In genomic region chr13:51275101-51275500, GRCh38 we compare ENCODE assay signal across 19 cellular contexts. TPM values are rescaled to one million over a fixed set of nuclear protein-coding genes. Genes with fewer than 3 reads are reported as not detected.
DNase-seq lines count a peak whose midpoint lies in the region; ATAC-seq and TF ChIP-seq lines count a peak whose summit lies in the region.
"Had no signal": no experiment of that assay in that cellular context is flagged by ENCODE, and none has a peak within 500 bp of the region (broad histone marks: within the 10 kb centered on the region; RNA-seq: fewer than 3 reads in every experiment).

No MANE protein-coding gene starts in this region.

- H3K27ac ChIP-seq in right atrium auricular region = no peak overlapping the region
- H3K27ac ChIP-seq in angular gyrus (ENCODE audit: low read depth, low read length) = peak overlapping the region; percentile 78
- H3K27ac ChIP-seq in layer of hippocampus (ENCODE audit: low read depth, low read length) = peak overlapping the region; percentile 58
- peak overlapping the region; percentile 73 for H3K27ac ChIP-seq in substantia nigra (ENCODE audit: low read depth, low read length, poor library complexity, severe bottlenecking)
- H3K27ac ChIP-seq: C4-2B, Peyer's patch, SJCRH30 had no signal

- H3K27me3 ChIP-seq in right atrium auricular region (no peaks in the 10 kb centered on the region), layer of hippocampus (ENCODE audit: control insufficient read depth, insufficient read depth, low read length) (no peaks in the 10 kb centered on the region)
- H3K27me3 ChIP-seq: Peyer's patch, SJCRH30 had no signal

- no peak for TF ChIP-seq CTCF in right atrium auricular region (IDR thresholded peaks at IDR 0.05)

- H3K4me3 ChIP-seq in right atrium auricular region = no peak overlapping the region
- H3K4me3 ChIP-seq: Peyer's patch, SJCRH30 had no signal

- ATAC-seq in Right ventricle myocardium superior (ENCODE audit: poor library complexity) = peak; percentile 30

- H3K9me3 ChIP-seq in right atrium auricular region = no peaks in the 10 kb centered on the region
- H3K9me3 ChIP-seq: Peyer's patch, SJCRH30 had no signal

- DNase-seq in Right ventricle myocardium superior = no peak
- no peak for DNase-seq in right atrium auricular region (ENCODE audit: low spot score)
- peak in 7 of 49 donors; percentile 8 to 31 (median 20) for DNase-seq in substantia nigra (lab: John Stamatoyannopoulos, UW)
- no peak for DNase-seq in OCI-M2 (lab: John Stamatoyannopoulos, UW; ENCODE audit: unreplicated experiment)
- no peak for DNase-seq in T-helper 9 cell
- no peak for DNase-seq in glomerular visceral epithelial cell (ENCODE audit: extremely low spot score)
- DNase-seq: AML-193, DMS79, Kasumi-1, NCI-H1417 treated with DMSO at 0.1 percent for 48 hours, NCI-H187, NCI-H226, NCI-H510A treated with DMSO at 0.1 percent for 48 hours, NCI-H748 treated with DMSO at 0.1 percent for 48 hours, Peyer's patch, SJCRH30 had no signal

- H3K4me1 ChIP-seq in right atrium auricular region = peaks cover 0 to 34% of the 10 kb centered on the region in 2 donors
- H3K4me1 ChIP-seq: Peyer's patch, SJCRH30 had no signal

- no peaks in the 10 kb centered on the region for H3K36me3 ChIP-seq in right atrium auricular region
- H3K36me3 ChIP-seq: Peyer's patch, SJCRH30 had no signal

- intact Hi-C loops in Right ventricle myocardium superior (cut with DNase I) = no loop called here

RNA-seq across cellular contexts. Expression of gene FAM124A, which starts 52.9 kb away (rescaled TPM):
- total RNA-seq in Right ventricle myocardium superior = 12.2 TPM
- total RNA-seq in right atrium auricular region = 1 to 10 TPM; 8.0 to 8.6 TPM

Comparison
In these comparisons a context has a peak if more than half of its experiments do, and no peak if none do; other contexts are left out.
1. H3K27ac ChIP-seq: peak in angular gyrus (single experiment), layer of hippocampus (single experiment) and substantia nigra (single experiment); none in right atrium auricular region (0 of 2).